8 cellular contexts compared by ENCODE assay signal in the genomic region with DNA sequence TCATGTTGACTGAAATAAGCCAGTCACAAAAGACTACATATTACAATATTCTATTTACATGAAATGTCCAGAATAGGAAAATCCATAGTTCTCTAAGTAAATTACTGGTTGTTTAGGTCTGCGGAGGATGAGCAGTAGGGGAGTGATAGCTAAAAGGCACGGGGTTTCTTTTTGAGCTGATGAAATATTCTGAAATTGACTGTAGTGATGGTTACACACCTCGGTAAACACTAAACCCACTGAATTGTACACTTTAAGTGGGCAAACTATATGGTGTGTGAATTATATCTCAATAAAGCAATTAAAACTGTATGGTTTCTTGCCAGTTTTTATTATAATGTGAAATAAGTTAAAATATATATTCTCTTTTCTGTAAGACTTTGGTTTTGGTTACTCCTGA.
"Had no signal": no experiment of that assay in that cellular context is flagged by ENCODE, and none has a peak within 500 bp of the region (broad histone marks: within the 10 kb centered on the region; RNA-seq: fewer than 3 reads in every experiment).

No MANE protein-coding gene starts in this region.

- H3K4me2 ChIP-seq: KMS-11 had no signal

- H3K27ac ChIP-seq: HL-60, KMS-11 had no signal

- H3K9ac ChIP-seq: KMS-11 had no signal

- H3K4me3 Mint-ChIP-seq: IgD-negative memory B cell had no signal

- H3K27ac Mint-ChIP-seq: IgD-negative memory B cell had no signal

- H3K36me3 Mint-ChIP-seq: IgD-negative memory B cell had no signal

- DNase-seq: IMR-90, KBM-7, KG1 had no signal

- H3K4me1 Mint-ChIP-seq: IgD-negative memory B cell had no signal

- ATAC-seq: HepG2 had no signal

- FAIRE-seq: HepG2, HTR-8/SVneo had no signal

- H3K27me3 Mint-ChIP-seq: IgD-negative memory B cell had no signal
